Comparison of ENCODE assay signal across 13 cellular contexts in genomic region chr3:31544634-31545033, GRCh38. TPM values are rescaled to one million over a fixed set of nuclear protein-coding genes. Genes with fewer than 3 reads are reported as not detected.
DNase-seq lines count a peak whose midpoint lies in the region; ATAC-seq and TF ChIP-seq lines count a peak whose summit lies in the region.
"Had no signal": no experiment of that assay in that cellular context is flagged by ENCODE, and none has a peak within 500 bp of the region (broad histone marks: within the 10 kb centered on the region; RNA-seq: fewer than 3 reads in every experiment).

No MANE protein-coding gene starts in this region.

- peaks cover 86% of the 10 kb centered on the region for H3K4me1 Mint-ChIP-seq in activated T-helper 1 cell treated with anti-CD3 and anti-CD28 coated beads, Interleukin-12 subunit alpha, Interleukin-12 subunit beta, Interleukin-2, Interleukin-4 antibody, amounts not matched to agents 30 ng/mL and 10 ng/mL and 1 ng/mL, durations not matched to agents 14 hours and 24 hours and 36 hours (ENCODE audit: low read depth)

- peak; percentile 50 for DNase-seq in ELF-1 (ENCODE audit: low read depth, low spot score)
- peak; percentile 49 for DNase-seq in Right ventricle myocardium superior
- DNase-seq in NCI-H2029 treated with DMSO at 0.1 percent for 48 hours (lab: John Stamatoyannopoulos, UW) = no peak
- no peak for DNase-seq in H7
- no peak for DNase-seq in activated T-helper 1 cell treated with anti-CD3 and anti-CD28 coated beads, Interleukin-12 subunit alpha, Interleukin-12 subunit beta, Interleukin-2, Interleukin-4 antibody, amounts not matched to agents 30 ng/mL and 10 ng/mL and 1 ng/mL, durations not matched to agents 14 hours and 24 hours and 36 hours (ENCODE audit: low spot score)
- DNase-seq: activated B cell treated with CpG ODN at 0.5 μM for 24 hours; activated naive CD4-positive, alpha-beta T cell treated with anti-CD3 and anti-CD28 coated beads, Interleukin-2, amount 10 ng/mL, durations not matched to agents 7 days and 5 days; GDM1; H9; MM.1S; nucleus accumbens had no signal

- H3K36me3 Mint-ChIP-seq in activated T-helper 1 cell treated with anti-CD3 and anti-CD28 coated beads, Interleukin-12 subunit alpha, Interleukin-12 subunit beta, Interleukin-2, Interleukin-4 antibody, amounts not matched to agents 30 ng/mL and 10 ng/mL and 1 ng/mL, durations not matched to agents 14 hours and 24 hours and 36 hours (ENCODE audit: low read depth) = peaks cover 15% of the 10 kb centered on the region

- H3K9me2 ChIP-seq in OCI-LY1 (ENCODE audit: low read depth, low read length) = no peaks in the 10 kb centered on the region

- H3K27ac ChIP-seq in OCI-LY1 (ENCODE audit: low read depth, low read length, poor library complexity, severe bottlenecking) (no peak overlapping the region), parathyroid adenoma (no peak overlapping the region)

- intact Hi-C loops in Right ventricle myocardium superior (cut with DNase I) = no loop called here
- intact Hi-C loops in activated T-helper 1 cell treated with anti-CD3 and anti-CD28 coated beads, Interleukin-12 subunit alpha, Interleukin-12 subunit beta, Interleukin-2, Interleukin-4 antibody, amounts not matched to agents 30 ng/mL and 10 ng/mL and 1 ng/mL, durations not matched to agents 14 hours and 24 hours and 36 hours (cut with micrococcal nuclease) = loop anchor here (1.0 kb wide), 1 partner anchor 7 kb away; no protein-coding TSS in a partner anchor

- H2AFZ ChIP-seq in OCI-LY1 (ENCODE audit: low read length) (no peak overlapping the region), parathyroid adenoma (no peak overlapping the region)

- H4K20me1 ChIP-seq in OCI-LY1 (ENCODE audit: insufficient read depth, low read length) = 0 out of 2 replicates have a peak, but pooled peaks cover 2% of the 10 kb centered on the region

- no peak overlapping the region for H3K4me3 ChIP-seq in OCI-LY1 (ENCODE audit: low read depth, low read length, poor library complexity, severe bottlenecking)
- H3K4me3 ChIP-seq in parathyroid adenoma (ENCODE audit: low read depth, low read length) = no peak overlapping the region
- no peak overlapping the region for H3K4me3 ChIP-seq in H7 (ENCODE audit: insufficient read depth, low read depth, low read length)

- peak overlapping the region; percentile 21; the same call in 1 of the 2 replicates for H3K4me2 ChIP-seq in OCI-LY1 (ENCODE audit: low read length)
- H3K4me2 ChIP-seq in parathyroid adenoma (ENCODE audit: low read length) = peak overlapping the region; percentile 20

- no peak overlapping the region for H3K27ac Mint-ChIP-seq in activated T-helper 1 cell treated with anti-CD3 and anti-CD28 coated beads, Interleukin-12 subunit alpha, Interleukin-12 subunit beta, Interleukin-2, Interleukin-4 antibody, amounts not matched to agents 30 ng/mL and 10 ng/mL and 1 ng/mL, durations not matched to agents 14 hours and 24 hours and 36 hours
- H3K27ac Mint-ChIP-seq: activated B cell treated with CpG ODN at 0.5 μM for 24 hours; activated naive CD4-positive, alpha-beta T cell treated with anti-CD3 and anti-CD28 coated beads, Interleukin-2, amount 10 ng/mL, durations not matched to agents 7 days and 5 days had no signal

- H3K4me1 ChIP-seq in OCI-LY1 (ENCODE audit: insufficient read depth, low read length, severe bottlenecking) (peaks cover 60% of the 10 kb centered on the region), parathyroid adenoma (peaks cover 3% of the 10 kb centered on the region)

- peak; percentile 77 for ATAC-seq in Right ventricle myocardium superior (ENCODE audit: poor library complexity)

- no peaks in the 10 kb centered on the region for H3F3A ChIP-seq in OCI-LY1 (ENCODE audit: insufficient read depth, low read length)

- H3K36me3 ChIP-seq in OCI-LY1 (ENCODE audit: insufficient read depth, low read length) (peaks cover 18% of the 10 kb centered on the region), parathyroid adenoma (ENCODE audit: control insufficient read depth, insufficient read depth, low read length) (no peaks in the 10 kb centered on the region), H7 (replicated peaks; ENCODE audit: control insufficient read depth, insufficient read depth, low read length) (no peaks in the 10 kb centered on the region)

- H3K9me3 Mint-ChIP-seq in activated T-helper 1 cell treated with anti-CD3 and anti-CD28 coated beads, Interleukin-12 subunit alpha, Interleukin-12 subunit beta, Interleukin-2, Interleukin-4 antibody, amounts not matched to agents 30 ng/mL and 10 ng/mL and 1 ng/mL, durations not matched to agents 14 hours and 24 hours and 36 hours = no peaks in the 10 kb centered on the region
- H3K9me3 Mint-ChIP-seq: activated B cell treated with CpG ODN at 0.5 μM for 24 hours; activated naive CD4-positive, alpha-beta T cell treated with anti-CD3 and anti-CD28 coated beads, Interleukin-2, amount 10 ng/mL, durations not matched to agents 7 days and 5 days; H9 had no signal

- TF ChIP-seq CTCF in OCI-LY1 (IDR thresholded peaks at IDR 0.05; ENCODE audit: low read length) = no peak
- no peak for TF ChIP-seq CTCF in parathyroid adenoma (IDR thresholded peaks at IDR 0.05)

- no peaks in the 10 kb centered on the region for H3K27me3 Mint-ChIP-seq in activated T-helper 1 cell treated with anti-CD3 and anti-CD28 coated beads, Interleukin-12 subunit alpha, Interleukin-12 subunit beta, Interleukin-2, Interleukin-4 antibody, amounts not matched to agents 30 ng/mL and 10 ng/mL and 1 ng/mL, durations not matched to agents 14 hours and 24 hours and 36 hours (ENCODE audit: insufficient read depth)
- H3K27me3 Mint-ChIP-seq: activated B cell treated with CpG ODN at 0.5 μM for 24 hours; activated naive CD4-positive, alpha-beta T cell treated with anti-CD3 and anti-CD28 coated beads, Interleukin-2, amount 10 ng/mL, durations not matched to agents 7 days and 5 days had no signal

- H3K9ac ChIP-seq in OCI-LY1 (ENCODE audit: low read length) = no peak overlapping the region
- no peak overlapping the region for H3K9ac ChIP-seq in parathyroid adenoma

- no peak overlapping the region for H3K4me3 Mint-ChIP-seq in activated T-helper 1 cell treated with anti-CD3 and anti-CD28 coated beads, Interleukin-12 subunit alpha, Interleukin-12 subunit beta, Interleukin-2, Interleukin-4 antibody, amounts not matched to agents 30 ng/mL and 10 ng/mL and 1 ng/mL, durations not matched to agents 14 hours and 24 hours and 36 hours
- H3K4me3 Mint-ChIP-seq: activated B cell treated with CpG ODN at 0.5 μM for 24 hours; activated naive CD4-positive, alpha-beta T cell treated with anti-CD3 and anti-CD28 coated beads, Interleukin-2, amount 10 ng/mL, durations not matched to agents 7 days and 5 days; H9 had no signal

- H3K9me3 ChIP-seq in OCI-LY1 (ENCODE audit: low read length) (no peaks in the 10 kb centered on the region), parathyroid adenoma (ENCODE audit: control insufficient read depth, low read length) (no peaks in the 10 kb centered on the region)

- H3K27me3 ChIP-seq in OCI-LY1 (ENCODE audit: insufficient read depth, low read length) = no peaks in the 10 kb centered on the region
- no peaks in the 10 kb centered on the region for H3K27me3 ChIP-seq in parathyroid adenoma (ENCODE audit: control insufficient read depth, insufficient read depth, low read length)
- H3K27me3 ChIP-seq in H7 (ENCODE audit: control insufficient read depth, insufficient read depth, low read length) = no peaks in the 10 kb centered on the region

- H3K79me2 ChIP-seq in OCI-LY1 (ENCODE audit: insufficient read depth, low read length) (peaks cover 100% of the 10 kb centered on the region), parathyroid adenoma (peaks cover 20% of the 10 kb centered on the region)

RNA-seq across cellular contexts. Expression of gene STT3B, which starts 11.9 kb away (rescaled TPM):
- total RNA-seq in Right ventricle myocardium superior = 85.3 TPM
- 134 and 148 TPM in 2 replicates for total RNA-seq in H7 (2014; rRNA removed; shearing (Covaris generic))
- total RNA-seq in activated T-helper 1 cell treated with anti-CD3 and anti-CD28 coated beads, Interleukin-12 subunit alpha, Interleukin-12 subunit beta, Interleukin-2, Interleukin-4 antibody, amounts not matched to agents 30 ng/mL and 10 ng/mL and 1 ng/mL, durations not matched to agents 14 hours and 24 hours and 36 hours = 140 and 147 TPM in 2 replicates

Comparison
In these comparisons a context has a peak if more than half of its experiments do, and no peak if none do; other contexts are left out.
1. DNase-seq: peak in ELF-1 (single experiment) and Right ventricle myocardium superior (single experiment); none in NCI-H2029 treated with DMSO at 0.1 percent for 48 hours (single experiment), H7 (single experiment) and activated T-helper 1 cell treated with anti-CD3 and anti-CD28 coated beads, Interleukin-12 subunit alpha, Interleukin-12 subunit beta, Interleukin-2, Interleukin-4 antibody, amounts not matched to agents 30 ng/mL and 10 ng/mL and 1 ng/mL, durations not matched to agents 14 hours and 24 hours and 36 hours (single experiment).